Comparison of ENCODE assay signal across 16 cellular contexts in the genomic region with DNA sequence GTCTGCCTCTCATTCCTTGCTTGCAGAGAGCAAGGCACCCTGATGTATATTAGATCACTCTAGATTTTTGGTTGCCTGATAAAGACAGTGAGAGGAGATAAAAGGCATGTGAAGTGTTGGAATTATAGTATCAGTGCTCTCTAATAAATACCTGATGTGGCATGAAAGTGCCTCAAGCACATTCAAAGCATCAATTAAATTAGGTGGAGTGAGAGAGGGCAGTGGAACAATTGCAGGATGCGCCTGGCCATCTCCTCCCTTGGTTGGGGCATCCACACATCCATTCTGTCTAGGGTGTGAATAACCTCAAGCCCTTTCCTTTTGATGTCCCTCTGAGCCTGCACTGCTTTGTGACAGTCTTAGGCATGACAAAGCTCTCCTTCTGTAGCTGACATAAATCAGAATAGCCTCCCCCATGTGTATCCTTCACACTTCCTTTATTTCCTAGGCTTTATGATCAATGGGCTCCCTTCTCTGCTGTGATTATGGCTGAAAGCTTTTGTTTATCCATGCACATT. TPM values are rescaled to one million over a fixed set of nuclear protein-coding genes. Genes with fewer than 3 reads are reported as not detected.
DNase-seq lines count a peak whose midpoint lies in the region; ATAC-seq and TF ChIP-seq lines count a peak whose summit lies in the region.
"Had no signal": no experiment of that assay in that cellular context is flagged by ENCODE, and none has a peak within 500 bp of the region (broad histone marks: within the 10 kb centered on the region; RNA-seq: fewer than 3 reads in every experiment).

No MANE protein-coding gene starts in this region.

- peak overlapping the region; percentile 6; the same call in 1 of the 2 replicates for H2BK20ac ChIP-seq in IMR-90 (ENCODE audit: low read depth, low read length)

- TF ChIP-seq CTCF in IMR-90 (conservative IDR thresholded peaks at IDR 0.05; ENCODE audit: low read depth, low read length) (no peak), mammary epithelial cell (conservative IDR thresholded peaks at IDR 0.05 in 1 of 2, IDR thresholded peaks at IDR 0.05 in 1 of 2; ENCODE audit: extremely low read depth in 1 of 2, insufficient read depth in 1 of 2, low read depth in 1 of 2, low read length in 2 of 2) (no peak)

- H2BK15ac ChIP-seq in IMR-90 (ENCODE audit: low read depth, low read length) (peak overlapping the region; percentile 10; the same call in 2 of the 3 replicates), mesenchymal stem cell (ENCODE audit: low read depth, poor library complexity, severe bottlenecking) (no peak overlapping the region)

- CTCF ChIA-PET in IMR-90 (lab: Yijun Ruan, JAX) (interaction anchor here (1.2 to 2.7 kb wide), 4 partner anchors 25 to 230 kb away, joined by 3 to 19 read pairs (median 14); no protein-coding TSS in a partner anchor), mammary epithelial cell (lab: Charles Lee; ENCODE audit: low non-redundant PET) (no interaction called here)

- in situ Hi-C loops in IMR-90 (cut with MboI; ENCODE audit: low sequenced_read_pairs) = loop anchor here (5.0 kb wide), 3 partner anchors 113 to 293 kb away; no protein-coding TSS in a partner anchor
- in situ Hi-C loops in mammary epithelial cell (cut with MboI; ENCODE audit: low sequenced_read_pairs in 2 of 2) = loop anchor here (5.0 to 25.0 kb wide), 3 partner anchors 113 to 398 kb away; partner anchors contain the start of gene DDX47 (in 1 of the 2)

- H3K36me3 ChIP-seq in ACC112 (ENCODE audit: insufficient read depth, low read length) (peaks cover 37% of the 10 kb centered on the region), IMR-90 (ENCODE audit: control insufficient read depth, insufficient read depth, low read length) (peaks cover 24% of the 10 kb centered on the region), mammary epithelial cell (ENCODE audit: insufficient read depth, low read length) (peaks cover 31% of the 10 kb centered on the region), mesenchymal stem cell (ENCODE audit: control insufficient read depth in 1 of 2, insufficient read depth in 2 of 2, low read depth in 1 of 2, low read length in 2 of 2) (peaks cover 6 to 88% of the 10 kb centered on the region in 2 experiments)

- no peaks in the 10 kb centered on the region for H3K9me3 ChIP-seq in IMR-90 (ENCODE audit: control insufficient read depth, insufficient read depth, low read length)
- H3K9me3 ChIP-seq in mammary epithelial cell (replicated peaks; ENCODE audit: insufficient read depth, low read length) = no peaks in the 10 kb centered on the region
- H3K9me3 ChIP-seq in mesenchymal stem cell (ENCODE audit: control insufficient read depth, low read length) = no peaks in the 10 kb centered on the region

- BruUV-seq in IMR-90 (replicated peaks; lab: Mats Ljungman, UMichigan) = no TSS peak
- no TSS peak for BruUV-seq in mammary epithelial cell (replicated peaks; lab: Mats Ljungman, UMichigan)

- no peak overlapping the region for H3K4me3 ChIP-seq in ACC112 (ENCODE audit: low read depth, low read length)
- no peak overlapping the region for H3K4me3 ChIP-seq in IMR-90 (ENCODE audit: insufficient read depth, low read depth, low read length)
- no peak overlapping the region for H3K4me3 ChIP-seq in mammary epithelial cell (replicated peaks in 1 of 3; ENCODE audit: insufficient read depth in 1 of 3, low read depth in 2 of 3, low read length in 3 of 3)
- peak overlapping the region in 1 of 2 experiments; percentile 56 for H3K4me3 ChIP-seq in mesenchymal stem cell (ENCODE audit: insufficient read depth in 1 of 2, low read depth in 1 of 2, low read length in 2 of 2)

- H3K9ac ChIP-seq in IMR-90 (ENCODE audit: low read depth, low read length) (no peak overlapping the region), mammary epithelial cell (ENCODE audit: insufficient read depth, low read length) (no peak overlapping the region), mesenchymal stem cell (ENCODE audit: low read length) (peak overlapping the region; percentile 99)

- H3K4me2 ChIP-seq in IMR-90 (ENCODE audit: low read depth, low read length) = no peak overlapping the region
- H3K4me2 ChIP-seq in mammary epithelial cell (ENCODE audit: insufficient read depth, low read depth, low read length) = peak overlapping the region; percentile 8
- no peak overlapping the region for H3K4me2 ChIP-seq in mesenchymal stem cell (ENCODE audit: low read length, poor library complexity, severe bottlenecking)

- peaks cover 69% of the 10 kb centered on the region for H3K4me1 ChIP-seq in ACC112 (ENCODE audit: control insufficient read depth, insufficient read depth, low read length, unreplicated experiment)
- peaks cover 32% of the 10 kb centered on the region for H3K4me1 ChIP-seq in IMR-90 (ENCODE audit: control insufficient read depth, insufficient read depth, low read length)
- peaks cover 68% of the 10 kb centered on the region for H3K4me1 ChIP-seq in mammary epithelial cell (ENCODE audit: insufficient read depth, low read length)
- peaks cover 5% of the 10 kb centered on the region for H3K4me1 ChIP-seq in mesenchymal stem cell (ENCODE audit: control insufficient read depth, insufficient read depth, low read depth, low read length)

- peaks cover 85% of the 10 kb centered on the region for H3K79me2 ChIP-seq in ACC112 (ENCODE audit: control insufficient read depth, insufficient read depth, low read length, unreplicated experiment)
- peaks cover 92% of the 10 kb centered on the region for H3K79me2 ChIP-seq in mammary epithelial cell (ENCODE audit: insufficient read depth, low read length)

- H2AK9ac ChIP-seq in IMR-90 (replicated peaks; ENCODE audit: low read depth, low read length, poor library complexity) = no peak overlapping the region

- no peak for TF ChIP-seq RAD21 in IMR-90 (IDR thresholded peaks at IDR 0.05; ENCODE audit: low read length)

- TF ChIP-seq POLR2A in IMR-90 (IDR thresholded peaks at IDR 0.05; ENCODE audit: low read depth, low read length) = no peak; the same call in 1 of the 2 replicates

- no peak overlapping the region for H4K5ac ChIP-seq in IMR-90 (ENCODE audit: low read depth, low read length)

- H4K91ac ChIP-seq in IMR-90 (ENCODE audit: insufficient read depth, low read depth, low read length) (peak overlapping the region; percentile 8; the same call in 1 of the 2 replicates), mesenchymal stem cell (ENCODE audit: low read length) (no peak overlapping the region)

- dilution Hi-C loops in IMR-90 (cut with HindIII; ENCODE audit: low sequenced_read_pairs, unreplicated experiment) = no loop called here
- dilution Hi-C loops in mammary epithelial cell (cut with HindIII; ENCODE audit: low sequenced_read_pairs) = loop anchor here (5.0 to 25.0 kb wide), 2 partner anchors 68 to 198 kb away; partner anchors contain the start of gene HEBP1

- H2BK120ac ChIP-seq in IMR-90 (ENCODE audit: low read depth, low read length) (peak overlapping the region; percentile 50; the same call in 1 of the 2 replicates), mesenchymal stem cell (ENCODE audit: low read depth, low read length) (no peak overlapping the region)

- peak overlapping the region; percentile 34 for H2BK5ac ChIP-seq in IMR-90 (ENCODE audit: low read depth, low read length, poor library complexity, severe bottlenecking)
- H2BK5ac ChIP-seq in mesenchymal stem cell (ENCODE audit: low read depth, low read length, poor library complexity, severe bottlenecking) = no peak overlapping the region

- H2AFZ ChIP-seq in ACC112 (ENCODE audit: low read length, unreplicated experiment) = no peak overlapping the region
- H2AFZ ChIP-seq in IMR-90 (replicated peaks; ENCODE audit: low read length, poor library complexity) = no peak overlapping the region
- H2AFZ ChIP-seq in mammary epithelial cell (ENCODE audit: low read depth, low read length) = no peak overlapping the region
- no peak overlapping the region for H2AFZ ChIP-seq in mesenchymal stem cell (ENCODE audit: low read depth, low read length)

- POLR2A ChIA-PET in IMR-90 (lab: Charles Lee; ENCODE audit: unreplicated experiment) = no interaction called here

- H2BK12ac ChIP-seq in mesenchymal stem cell (ENCODE audit: low read length in 2 of 2) = no peak overlapping the region

- peaks cover 49 to 86% of the 10 kb centered on the region in 2 experiments for H3K79me1 ChIP-seq in IMR-90 (ENCODE audit: low read depth in 1 of 2, low read length in 2 of 2)
- H3K79me1 ChIP-seq in mesenchymal stem cell (replicated peaks; ENCODE audit: low read length, poor library complexity, severe bottlenecking) = peaks cover 6% of the 10 kb centered on the region

- H3K18ac ChIP-seq in IMR-90 (ENCODE audit: low read depth, low read length) (no peak overlapping the region), mesenchymal stem cell (ENCODE audit: low read depth in 1 of 2, low read length in 2 of 2) (peak overlapping the region in 1 of 2 experiments; percentile 49)

- H3K4ac ChIP-seq in IMR-90 (ENCODE audit: low read depth, low read length) (peak overlapping the region; percentile 49; the same call in 1 of the 2 replicates), mesenchymal stem cell (ENCODE audit: low read depth in 1 of 2, low read length in 2 of 2) (no peak overlapping the region)

- peaks cover 35% of the 10 kb centered on the region for H3K9me1 ChIP-seq in IMR-90 (ENCODE audit: insufficient read depth, low read length)

- WGBS in IMR-90 (ENCODE audit: extremely low coverage in 2 of 2, insufficient read length in 1 of 2), 2 experiments = 100% methylated on average over 1 of the region's 1 CpG; no CpG with 5 or more reads in 1 of the 2 experiments
- 100% methylated on average over 1 of the region's 1 CpG for WGBS in mammary epithelial cell (ENCODE audit: low coverage, missing lambda C conversion rate)
- 94% methylated on average over 1 of the region's 1 CpG for WGBS in mesenchymal stem cell

- H3K27me3 ChIP-seq in ACC112 (ENCODE audit: insufficient read depth, low read length) (no peaks in the 10 kb centered on the region), IMR-90 (ENCODE audit: control insufficient read depth, insufficient read depth, low read length) (no peaks in the 10 kb centered on the region), mammary epithelial cell (ENCODE audit: insufficient read depth, low read length) (no peaks in the 10 kb centered on the region), mesenchymal stem cell (ENCODE audit: control insufficient read depth in 1 of 2, insufficient read depth in 1 of 2, low read length in 2 of 2) (no peaks in the 10 kb centered on the region)

- DNase-seq in IMR-90 (no peak), mammary epithelial cell (no peak), mesenchymal stem cell (peak; percentile 22), kidney tubule cell (ENCODE audit: low spot score) (no peak), NCI-H2196 treated with DMSO at 0.1 percent for 48 hours (lab: John Stamatoyannopoulos, UW; ENCODE audit: unreplicated experiment) (no peak), D341Med (ENCODE audit: low spot score) (no peak)
- no peak for DNase-seq in central memory CD4-positive, alpha-beta T cell
- DNase-seq: activated CD4-positive, alpha-beta T cell treated with anti-CD3 and anti-CD28 coated beads for 1 hour; activated naive CD4-positive, alpha-beta T cell treated with anti-CD3 and anti-CD28 coated beads for 36 hours; EL; kidney; NCI-H1048; NCI-H2081 treated with DMSO at 0.1 percent for 48 hours; occipital lobe; stimulated activated CD4-positive, alpha-beta T cell treated with anti-CD3 and anti-CD28 coated beads, Interleukin-1b, Interleukin-23, amount 100 ng/mL, for 48 hours had no signal

- no peak overlapping the region for H3K56ac ChIP-seq in IMR-90 (ENCODE audit: extremely low read depth, insufficient read depth, low read length)

- intact Hi-C loops in IMR-90 (cut with micrococcal nuclease) = loop anchor here (5.0 kb wide), 1 partner anchor 208 kb away; the partner anchor contains the start of gene HEBP1
- intact Hi-C loops in mammary epithelial cell (cut with micrococcal nuclease) = no loop called here

- H4K20me1 ChIP-seq in IMR-90 (ENCODE audit: insufficient read depth, low read length) (peaks cover 22% of the 10 kb centered on the region; the same call in 1 of the 2 replicates), mammary epithelial cell (ENCODE audit: insufficient read depth, low read length) (no peaks in the 10 kb centered on the region)

- H3K14ac ChIP-seq in IMR-90 (replicated peaks; ENCODE audit: low read depth, low read length) = peak overlapping the region; percentile 59
- no peak overlapping the region for H3K14ac ChIP-seq in mesenchymal stem cell (ENCODE audit: low read length in 2 of 2)

- peak overlapping the region; percentile 41; the same call in 1 of the 2 replicates for H3K23ac ChIP-seq in IMR-90 (ENCODE audit: low read depth, low read length)
- no peak overlapping the region for H3K23ac ChIP-seq in mesenchymal stem cell (ENCODE audit: low read length in 2 of 2)

- H4K8ac ChIP-seq in IMR-90 (ENCODE audit: low read depth in 2 of 2, low read length in 2 of 2) (peak overlapping the region in 1 of 2 experiments; percentile 31; a peak in 1 of 4 replicates), mesenchymal stem cell (ENCODE audit: low read length) (no peak overlapping the region)

- ATAC-seq in IMR-90 (ENCODE audit: low read depth) = no peak

- H2AK5ac ChIP-seq in IMR-90 (ENCODE audit: low read depth, low read length) (peak overlapping the region; percentile 71), mesenchymal stem cell (ENCODE audit: low read length, severe bottlenecking) (no peak overlapping the region)

- peak overlapping the region; percentile 99 for H3K27ac ChIP-seq in ACC112 (ENCODE audit: low read depth, low read length)
- no peak overlapping the region for H3K27ac ChIP-seq in IMR-90 (ENCODE audit: insufficient read depth, low read length)
- peak overlapping the region; percentile 92 for H3K27ac ChIP-seq in mammary epithelial cell (ENCODE audit: insufficient read depth, low read depth, low read length)
- no peak overlapping the region for H3K27ac ChIP-seq in mesenchymal stem cell (ENCODE audit: low read length, poor library complexity, severe bottlenecking)

RNA-seq across cellular contexts. Expression of gene EMP1, which starts 13.6 kb away (rescaled TPM):
- total RNA-seq in IMR-90 (2012; rRNA removed) (137 and 570 TPM in 2 replicates), mammary epithelial cell (100 to 1,000 TPM in 1 of 2 donors, 10 to 100 TPM in 1; 33.7 to 204 TPM)
- polyA plus RNA-seq in IMR-90 (2012; rRNA removed) (106 and 201 TPM in 2 replicates), mammary epithelial cell (309 TPM)
- 69.6 and 82.0 TPM in 2 replicates for polyA plus RNA-seq in IMR-90 (2012; cell fraction: cytosol; rRNA removed)
- polyA plus RNA-seq in IMR-90 (2012; cell fraction: nucleus; rRNA removed; ENCODE audit: low replicate concordance) = 81.8 and 230 TPM in 2 replicates
- polyA minus RNA-seq in mammary epithelial cell = 450 TPM
- polyA plus RNA-seq in mesenchymal stem cell (2013, experiment 1 of 2) = 110 TPM
- polyA plus RNA-seq in mesenchymal stem cell (2013, experiment 2 of 2) = 171 TPM

Comparison
In these comparisons a context has a peak if more than half of its experiments do, and no peak if none do; other contexts are left out.
1. H3K27ac ChIP-seq: peak in ACC112 (single experiment) and mammary epithelial cell (single experiment); none in IMR-90 (single experiment) and mesenchymal stem cell (single experiment).